1 cellular context compared by ENCODE assay signal in genomic region chr6:11264100-11264499, GRCh38.
TF ChIP-seq lines count a peak whose summit lies in the region.

No MANE protein-coding gene starts in this region.

TF ChIP-seq in GM23338, 12 proteins besides CTCF, POLR2A, EP300 and RAD21 (continued from another document):
- TF ChIP-seq, protein P1, sequence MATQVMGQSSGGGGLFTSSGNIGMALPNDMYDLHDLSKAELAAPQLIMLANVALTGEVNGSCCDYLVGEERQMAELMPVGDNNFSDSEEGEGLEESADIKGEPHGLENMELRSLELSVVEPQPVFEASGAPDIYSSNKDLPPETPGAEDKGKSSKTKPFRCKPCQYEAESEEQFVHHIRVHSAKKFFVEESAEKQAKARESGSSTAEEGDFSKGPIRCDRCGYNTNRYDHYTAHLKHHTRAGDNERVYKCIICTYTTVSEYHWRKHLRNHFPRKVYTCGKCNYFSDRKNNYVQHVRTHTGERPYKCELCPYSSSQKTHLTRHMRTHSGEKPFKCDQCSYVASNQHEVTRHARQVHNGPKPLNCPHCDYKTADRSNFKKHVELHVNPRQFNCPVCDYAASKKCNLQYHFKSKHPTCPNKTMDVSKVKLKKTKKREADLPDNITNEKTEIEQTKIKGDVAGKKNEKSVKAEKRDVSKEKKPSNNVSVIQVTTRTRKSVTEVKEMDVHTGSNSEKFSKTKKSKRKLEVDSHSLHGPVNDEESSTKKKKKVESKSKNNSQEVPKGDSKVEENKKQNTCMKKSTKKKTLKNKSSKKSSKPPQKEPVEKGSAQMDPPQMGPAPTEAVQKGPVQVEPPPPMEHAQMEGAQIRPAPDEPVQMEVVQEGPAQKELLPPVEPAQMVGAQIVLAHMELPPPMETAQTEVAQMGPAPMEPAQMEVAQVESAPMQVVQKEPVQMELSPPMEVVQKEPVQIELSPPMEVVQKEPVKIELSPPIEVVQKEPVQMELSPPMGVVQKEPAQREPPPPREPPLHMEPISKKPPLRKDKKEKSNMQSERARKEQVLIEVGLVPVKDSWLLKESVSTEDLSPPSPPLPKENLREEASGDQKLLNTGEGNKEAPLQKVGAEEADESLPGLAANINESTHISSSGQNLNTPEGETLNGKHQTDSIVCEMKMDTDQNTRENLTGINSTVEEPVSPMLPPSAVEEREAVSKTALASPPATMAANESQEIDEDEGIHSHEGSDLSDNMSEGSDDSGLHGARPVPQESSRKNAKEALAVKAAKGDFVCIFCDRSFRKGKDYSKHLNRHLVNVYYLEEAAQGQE (IDR thresholded peaks at IDR 0.05; ENCODE audit: unreplicated experiment) = no peak
- no peak for TF ChIP-seq ZNF114 (CRISPR knock-in tag; IDR thresholded peaks at IDR 0.05)
- TF ChIP-seq CREB1 (CRISPR knock-in tag; IDR thresholded peaks at IDR 0.05; ENCODE audit: low read depth) = no peak
- no peak for TF ChIP-seq POLR2AphosphoS5 (IDR thresholded peaks at IDR 0.05; ENCODE audit: low read depth)
- no peak for TF ChIP-seq ZNF462 (CRISPR knock-in tag; IDR thresholded peaks at IDR 0.05)
- TF ChIP-seq STAT1 (IDR thresholded peaks at IDR 0.05; ENCODE audit: unreplicated experiment) = no peak
